In genomic region chr2:200964498-200964897, GRCh38 we compare ENCODE assay signal across 8 cellular contexts. TPM values are rescaled to one million over a fixed set of nuclear protein-coding genes. Genes with fewer than 3 reads are reported as not detected.
DNase-seq lines count a peak whose midpoint lies in the region; ATAC-seq, FAIRE-seq and TF ChIP-seq lines count a peak whose summit lies in the region.

No MANE protein-coding gene starts in this region.

- no peak overlapping the region for H4K5ac ChIP-seq in mesendoderm (ENCODE audit: low read length)

- FAIRE-seq in astrocyte (lab: Jason Lieb, UNC): no peak

- H2AFZ ChIP-seq in astrocyte (ENCODE audit: low read depth, low read length): no peak overlapping the region

- no peak for TF ChIP-seq CTCF in astrocyte (IDR thresholded peaks at IDR 0.05; ENCODE audit: insufficient read depth, low read depth, low read length)

- peak overlapping the region; percentile 91 for H3K4me3 Mint-ChIP-seq in stimulated activated naive CD8-positive, alpha-beta T cell treated with anti-CD3 and anti-CD28 coated beads, Interleukin-15, Interleukin-2, amounts not matched to agents 100 ng/mL and 50 ng/mL, for 24 hours
- H3K4me3 Mint-ChIP-seq in astrocyte (ENCODE audit: unreplicated experiment): peak overlapping the region; percentile 96

- WGBS in mesendoderm (ENCODE audit: extremely low coverage, insufficient coverage, low lambda C conversion rate): no CpG with 5 or more reads among the region's 6 CpGs
- WGBS in aorta, 2 donors: 76 to 78% methylated on average over 6 of the region's 6 CpGs

- H4K20me1 ChIP-seq in astrocyte (ENCODE audit: insufficient read depth, low read length): peaks cover 19% of the 10 kb centered on the region

- H3K9ac ChIP-seq in astrocyte (ENCODE audit: low read length) (peak overlapping the region; percentile 90), mesendoderm (ENCODE audit: low read length) (peak overlapping the region; percentile 86)

- H3K36me3 Mint-ChIP-seq in stimulated activated naive CD8-positive, alpha-beta T cell treated with anti-CD3 and anti-CD28 coated beads, Interleukin-15, Interleukin-2, amounts not matched to agents 100 ng/mL and 50 ng/mL, for 24 hours (ENCODE audit: low read depth): peaks cover 20% of the 10 kb centered on the region
- no peaks in the 10 kb centered on the region for H3K36me3 Mint-ChIP-seq in astrocyte (ENCODE audit: low read depth, unreplicated experiment)

- H4K8ac ChIP-seq in mesendoderm (ENCODE audit: low read depth, low read length): peak overlapping the region; percentile 82

- H3K23ac ChIP-seq in mesendoderm (ENCODE audit: low read length): no peak overlapping the region

- no peaks in the 10 kb centered on the region for H3K27me3 Mint-ChIP-seq in stimulated activated naive CD8-positive, alpha-beta T cell treated with anti-CD3 and anti-CD28 coated beads, Interleukin-15, Interleukin-2, amounts not matched to agents 100 ng/mL and 50 ng/mL, for 24 hours
- no peaks in the 10 kb centered on the region for H3K27me3 Mint-ChIP-seq in astrocyte (ENCODE audit: low read depth, unreplicated experiment)

- no peak for ATAC-seq in stimulated activated naive CD8-positive, alpha-beta T cell treated with anti-CD3 and anti-CD28 coated beads, Interleukin-15, Interleukin-2, amounts not matched to agents 100 U/mL and 50 U/mL, for 24 hours
- no peak for ATAC-seq in aorta (ENCODE audit: low FRiP score)
- ATAC-seq in GM21360 (IDR thresholded peaks at IDR 0.05; ENCODE audit: unreplicated experiment): no peak

- H3K27ac ChIP-seq in astrocyte (ENCODE audit: low read depth, low read length) (no peak overlapping the region), mesendoderm (ENCODE audit: low read depth, low read length) (no peak overlapping the region), aorta (ENCODE audit: low read depth in 1 of 2, low read length in 2 of 2) (no peak overlapping the region)

- H3K4me3 ChIP-seq in astrocyte (ENCODE audit: insufficient read depth, low read depth, low read length) (peak overlapping the region; percentile 91), mesendoderm (ENCODE audit: low read length) (peak overlapping the region; percentile 36), aorta (ENCODE audit: low read length in 2 of 2) (peak overlapping the region; percentile 40 to 66)

- DNase-seq in stimulated activated naive CD8-positive, alpha-beta T cell treated with anti-CD3 and anti-CD28 coated beads, Interleukin-15, Interleukin-2, amounts not matched to agents 100 U/mL and 50 U/mL, for 24 hours: no peak
- DNase-seq in astrocyte (ENCODE audit: low read depth) (no peak), mesendoderm (no peak), aorta (no peak), kidney tubule cell (ENCODE audit: low spot score) (no peak), NCI-H1105 (lab: John Stamatoyannopoulos, UW) (no peak)

- H3K4ac ChIP-seq in mesendoderm (ENCODE audit: low read depth, low read length): no peak overlapping the region

- H3K4me2 ChIP-seq in astrocyte (ENCODE audit: low read length) (peak overlapping the region; percentile 98), mesendoderm (ENCODE audit: low read length) (peak overlapping the region; percentile 24)

- peaks cover 54% of the 10 kb centered on the region for H3K4me1 Mint-ChIP-seq in stimulated activated naive CD8-positive, alpha-beta T cell treated with anti-CD3 and anti-CD28 coated beads, Interleukin-15, Interleukin-2, amounts not matched to agents 100 ng/mL and 50 ng/mL, for 24 hours (ENCODE audit: low read depth)
- H3K4me1 Mint-ChIP-seq in astrocyte (ENCODE audit: low read depth, unreplicated experiment): peaks cover 18% of the 10 kb centered on the region

- H3K79me1 ChIP-seq in mesendoderm (ENCODE audit: low read length): peaks cover 8% of the 10 kb centered on the region

- H3K56ac ChIP-seq in mesendoderm (ENCODE audit: low read length): peak overlapping the region; percentile 86

- intact Hi-C loops in aorta (cut with DNase I): loop anchor here in 1 of 2 donors (10.0 kb wide), 1 partner anchor 250 kb away; no protein-coding TSS in a partner anchor

- no peak overlapping the region for H3K18ac ChIP-seq in mesendoderm (ENCODE audit: low read length)

- H3K27me3 ChIP-seq in astrocyte (ENCODE audit: insufficient read depth, low read length) (no peaks in the 10 kb centered on the region), mesendoderm (ENCODE audit: insufficient read depth, low read length, poor library complexity) (no peaks in the 10 kb centered on the region), aorta (ENCODE audit: control insufficient read depth in 1 of 2, insufficient read depth in 2 of 2, low read length in 1 of 2) (no peaks in the 10 kb centered on the region)

- no peak overlapping the region for H2BK120ac ChIP-seq in mesendoderm (ENCODE audit: low read depth, low read length)

- H2AK5ac ChIP-seq in mesendoderm (ENCODE audit: low read length): no peak overlapping the region

- H3K9me3 Mint-ChIP-seq in stimulated activated naive CD8-positive, alpha-beta T cell treated with anti-CD3 and anti-CD28 coated beads, Interleukin-15, Interleukin-2, amounts not matched to agents 100 ng/mL and 50 ng/mL, for 24 hours: no peaks in the 10 kb centered on the region
- H3K9me3 Mint-ChIP-seq in astrocyte (ENCODE audit: unreplicated experiment): no peaks in the 10 kb centered on the region

- H3K9me3 ChIP-seq in astrocyte (ENCODE audit: insufficient read depth, low read depth, low read length) (no peaks in the 10 kb centered on the region), aorta (ENCODE audit: control insufficient read depth, low read length) (no peaks in the 10 kb centered on the region)

- no peaks in the 10 kb centered on the region for H3K36me3 ChIP-seq in astrocyte (ENCODE audit: insufficient read depth, low read length)
- H3K36me3 ChIP-seq in mesendoderm (ENCODE audit: control insufficient read depth, insufficient read depth, low read length): no peaks in the 10 kb centered on the region
- H3K36me3 ChIP-seq in aorta (ENCODE audit: control insufficient read depth in 1 of 2, insufficient read depth in 2 of 2, low read length in 1 of 2): no peaks in the 10 kb centered on the region

- peaks cover 49% of the 10 kb centered on the region for H3K79me2 ChIP-seq in astrocyte (ENCODE audit: insufficient read depth, low read length)
- peaks cover 29% of the 10 kb centered on the region for H3K79me2 ChIP-seq in mesendoderm (ENCODE audit: control insufficient read depth, insufficient read depth, low read length)

- H3K4me1 ChIP-seq in astrocyte (ENCODE audit: insufficient read depth, low read length) (peaks cover 20% of the 10 kb centered on the region), mesendoderm (ENCODE audit: control insufficient read depth, low read depth, low read length) (peaks cover 2% of the 10 kb centered on the region), aorta (ENCODE audit: control insufficient read depth in 1 of 2, insufficient read depth in 2 of 2, low read length in 2 of 2) (peaks cover 0 to 8% of the 10 kb centered on the region in 2 donors)

- H2BK15ac ChIP-seq in mesendoderm (replicated peaks; ENCODE audit: low read depth): no peak overlapping the region

- H2BK5ac ChIP-seq in mesendoderm (ENCODE audit: low read length): no peak overlapping the region

- H3K27ac Mint-ChIP-seq in stimulated activated naive CD8-positive, alpha-beta T cell treated with anti-CD3 and anti-CD28 coated beads, Interleukin-15, Interleukin-2, amounts not matched to agents 100 ng/mL and 50 ng/mL, for 24 hours: peak overlapping the region; percentile 96
- peak overlapping the region; percentile 36 for H3K27ac Mint-ChIP-seq in astrocyte (ENCODE audit: unreplicated experiment)

RNA-seq across cellular contexts. Expression of gene ORC2, which starts 1.0 kb away (rescaled TPM):
- total RNA-seq in astrocyte (25.4 and 25.5 TPM in 2 replicates), aorta (10 to 100 TPM; 28.8 to 35.6 TPM)
- 29.6 TPM for polyA plus RNA-seq in mesendoderm (2013, experiment 1 of 2)
- 30.2 TPM for polyA plus RNA-seq in mesendoderm (2013, experiment 2 of 2)
- polyA plus RNA-seq in aorta: 10 to 100 TPM in 1 of 2 donors, 1 to 10 TPM in 1; 5.6 to 11.9 TPM

Comparison
In these comparisons a context has a peak if more than half of its experiments do, and no peak if none do; other contexts are left out.
1. H3K4me3 ChIP-seq: peak in every context shown above with its lines; median percentile 91 in astrocyte; 53 in aorta; 36 in mesendoderm.